11 cellular contexts compared by ENCODE assay signal in genomic region chr20:37697314-37697713, GRCh38. TPM values are rescaled to one million over a fixed set of nuclear protein-coding genes. Genes with fewer than 3 reads are reported as not detected.
DNase-seq lines count a peak whose midpoint lies in the region; ATAC-seq and TF ChIP-seq lines count a peak whose summit lies in the region.
"Had no signal": no experiment of that assay in that cellular context is flagged by ENCODE, and none has a peak within 500 bp of the region (broad histone marks: within the 10 kb centered on the region; RNA-seq: fewer than 3 reads in every experiment).

No MANE protein-coding gene starts in this region.

- no peaks in the 10 kb centered on the region for H3K9me2 ChIP-seq in OCI-LY7 (ENCODE audit: insufficient read depth, low read length)

- no peak for TF ChIP-seq CTCF in OCI-LY7 (conservative IDR thresholded peaks at IDR 0.05; ENCODE audit: low read length)
- no peak for TF ChIP-seq CTCF in natural killer cell (IDR thresholded peaks at IDR 0.05)

- H4K20me1 ChIP-seq in OCI-LY7 (ENCODE audit: insufficient read depth, low read length), result peaks cover 11% of the 10 kb centered on the region; the same call in 1 of the 2 replicates

- peaks cover 43% of the 10 kb centered on the region for H3K79me2 ChIP-seq in OCI-LY7 (ENCODE audit: insufficient read depth, low read depth, low read length)

- no TSS peak for BruUV-seq in OCI-LY7 (replicated peaks; lab: Mats Ljungman, UMichigan)

- H3K27ac Mint-ChIP-seq in natural killer cell, result no peak overlapping the region
- H3K27ac Mint-ChIP-seq: activated naive CD4-positive, alpha-beta T cell treated with anti-CD3 and anti-CD28 coated beads, Interleukin-2, amount 10 ng/mL, durations not matched to agents 7 days and 5 days had no signal

- DNase-seq in AML-193 (lab: John Stamatoyannopoulos, UW) (peak; percentile 49 to 64), GM19238 (ENCODE audit: insufficient read length, low spot score) (peak; percentile 27), OCI-LY7 (ENCODE audit: low spot score) (peak; percentile 62), NCI-H1092 treated with DMSO at 0.1 percent for 48 hours (lab: John Stamatoyannopoulos, UW) (no peak), NCI-H526 (lab: John Stamatoyannopoulos, UW) (no peak), natural killer cell (no peak)
- no peak for DNase-seq in activated T-cell treated with anti-CD3 and anti-CD28 coated beads, Interleukin-2, amount 50 U/mL, for 48 hours
- DNase-seq: activated CD4-positive, alpha-beta T cell treated with anti-CD3 and anti-CD28 coated beads for 4 hours; activated naive CD4-positive, alpha-beta T cell treated with anti-CD3 and anti-CD28 coated beads, Interleukin-2, amount 10 ng/mL, durations not matched to agents 7 days and 5 days; NCI-H2107 had no signal

- no peaks in the 10 kb centered on the region for H3K9me3 Mint-ChIP-seq in natural killer cell
- H3K9me3 Mint-ChIP-seq: activated naive CD4-positive, alpha-beta T cell treated with anti-CD3 and anti-CD28 coated beads, Interleukin-2, amount 10 ng/mL, durations not matched to agents 7 days and 5 days had no signal

- peaks cover 34 to 47% of the 10 kb centered on the region in 2 donors for H3K4me1 Mint-ChIP-seq in natural killer cell

- no peaks in the 10 kb centered on the region for H3K9me3 ChIP-seq in OCI-LY7 (ENCODE audit: low read length)

- no peaks in the 10 kb centered on the region for H3K36me3 Mint-ChIP-seq in natural killer cell

- no peaks in the 10 kb centered on the region for H3K27me3 Mint-ChIP-seq in natural killer cell (ENCODE audit: low read depth in 2 of 2)
- H3K27me3 Mint-ChIP-seq: activated naive CD4-positive, alpha-beta T cell treated with anti-CD3 and anti-CD28 coated beads, Interleukin-2, amount 10 ng/mL, durations not matched to agents 7 days and 5 days had no signal

- H3K4me2 ChIP-seq in OCI-LY7 (ENCODE audit: low read length), result 0 out of 2 replicates have a peak overlapping the region, but pooled peaks have one; percentile 10

- H2AFZ ChIP-seq in OCI-LY7 (ENCODE audit: low read length), result no peak overlapping the region

- peaks cover 9% of the 10 kb centered on the region; the same call in 1 of the 2 replicates for H3K36me3 ChIP-seq in OCI-LY7 (ENCODE audit: insufficient read depth, low read length)

- no peak overlapping the region for H3K4me3 ChIP-seq in OCI-LY7 (ENCODE audit: low read depth, low read length, poor library complexity, severe bottlenecking)

- intact Hi-C loops in OCI-LY7 (cut with micrococcal nuclease; ENCODE audit: unreplicated experiment) (no loop called here), natural killer cell (cut with micrococcal nuclease) (no loop called here)

- POLR2A ChIA-PET in OCI-LY7 (lab: Charles Lee), result interaction anchor here (0.9 kb wide), 1 partner anchor 14 kb away, joined by 3 read pairs; no protein-coding TSS in a partner anchor

- H3K4me3 Mint-ChIP-seq in natural killer cell, result no peak overlapping the region
- H3K4me3 Mint-ChIP-seq: activated naive CD4-positive, alpha-beta T cell treated with anti-CD3 and anti-CD28 coated beads, Interleukin-2, amount 10 ng/mL, durations not matched to agents 7 days and 5 days had no signal

- CTCF ChIA-PET in OCI-LY7 (lab: Charles Lee; ENCODE audit: unreplicated experiment), result no interaction called here

- H3K27ac ChIP-seq in OCI-LY7 (ENCODE audit: low read depth, low read length, poor library complexity, severe bottlenecking), result no peak overlapping the region

- peaks cover 15% of the 10 kb centered on the region for H3K4me1 ChIP-seq in OCI-LY7 (ENCODE audit: insufficient read depth, low read length, poor library complexity, severe bottlenecking)

- ATAC-seq in HG03039 (IDR thresholded peaks at IDR 0.05; ENCODE audit: unreplicated experiment) (peak; percentile 39), natural killer cell (no peak)

RNA-seq across cellular contexts. Expression of gene CTNNBL1, which starts 3.5 kb away (rescaled TPM):
- 38.0 and 40.6 TPM in 2 replicates for total RNA-seq in OCI-LY7 (2014; rRNA removed; shearing (Covaris generic))
- 88.0 and 90.0 TPM in 2 replicates for total RNA-seq in OCI-LY7 (2022)
- 10 to 100 TPM; 59.1 to 75.6 (median 67.6) TPM for total RNA-seq in natural killer cell

Comparison
In these comparisons a context has a peak if more than half of its experiments do, and no peak if none do; other contexts are left out.
1. DNase-seq: peak in AML-193 (2 of 2), GM19238 (single experiment) and OCI-LY7 (single experiment); none in NCI-H1092 treated with DMSO at 0.1 percent for 48 hours (single experiment), NCI-H526 (0 of 2), activated T-cell treated with anti-CD3 and anti-CD28 coated beads, Interleukin-2, amount 50 U/mL, for 48 hours (0 of 2) and natural killer cell (single experiment).